19 cellular contexts compared by ENCODE assay signal in the genomic region with DNA sequence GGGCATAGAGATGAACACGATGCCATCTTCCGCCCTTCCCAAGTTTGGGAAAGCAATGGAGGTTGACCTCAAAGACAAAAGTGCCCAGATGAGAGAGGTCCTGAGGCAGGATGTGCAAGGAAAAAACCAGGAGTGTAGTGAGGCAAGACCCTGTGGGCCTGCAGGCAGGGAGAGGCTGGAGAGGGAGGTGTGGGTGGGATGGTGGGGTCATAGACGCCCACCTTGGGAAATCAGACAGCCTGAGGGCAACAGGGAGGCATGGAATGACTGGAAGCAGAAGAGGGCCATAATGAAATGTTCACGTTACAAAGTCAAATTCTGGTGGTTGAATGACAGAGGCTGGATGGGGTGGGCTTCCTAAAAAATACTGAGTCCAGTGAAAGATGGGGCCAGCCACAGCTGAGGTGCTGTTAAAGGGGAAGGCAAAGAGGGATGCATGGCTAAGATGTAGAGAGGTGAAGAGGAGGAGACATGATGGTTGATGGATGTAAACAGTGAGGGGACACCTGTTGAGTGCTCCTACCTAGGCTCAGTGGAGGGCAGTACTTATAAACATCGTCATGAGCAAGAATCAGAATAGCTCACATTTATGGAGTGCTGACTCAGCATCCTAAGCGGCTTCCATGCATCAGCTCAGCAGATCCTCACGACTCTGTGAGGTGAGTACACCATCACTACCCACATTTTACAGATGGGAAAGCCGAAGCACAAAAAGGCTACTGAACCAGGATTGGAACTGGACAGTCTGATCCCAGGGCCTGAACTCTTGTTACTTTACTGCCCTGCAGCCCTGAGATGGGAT. TPM values are rescaled to one million over a fixed set of nuclear protein-coding genes. Genes with fewer than 3 reads are reported as not detected.
DNase-seq lines count a peak whose midpoint lies in the region; ATAC-seq, FAIRE-seq and TF ChIP-seq lines count a peak whose summit lies in the region.
"Had no signal": no experiment of that assay in that cellular context is flagged by ENCODE, and none has a peak within 500 bp of the region (broad histone marks: within the 10 kb centered on the region; RNA-seq: fewer than 3 reads in every experiment).

No MANE protein-coding gene starts in this region.

- TF ChIP-seq CTCF in HEK293 (tag by site-specific recombination; IDR thresholded peaks at IDR 0.05) (no peak), bronchial epithelial cell (IDR thresholded peaks at IDR 0.05; ENCODE audit: insufficient read depth, low read length, severe bottlenecking) (no peak), neural progenitor cell (IDR thresholded peaks at IDR 0.05) (no peak), body of pancreas (IDR thresholded peaks at IDR 0.05) (no peak)

- no peaks in the 10 kb centered on the region for H3K9me3 Mint-ChIP-seq in activated naive CD4-positive, alpha-beta T cell treated with anti-CD3 and anti-CD28 coated beads, Interleukin-2, amount 50 U/mL, for 24 hours
- H3K9me3 Mint-ChIP-seq in neural progenitor cell: no peaks in the 10 kb centered on the region
- H3K9me3 Mint-ChIP-seq: H9 had no signal

- H3K27ac ChIP-seq in HEK293 (ENCODE audit: extremely low read depth, low read depth, low read length): no peak overlapping the region
- H3K27ac ChIP-seq in neural progenitor cell: no peak overlapping the region
- H3K27ac ChIP-seq in body of pancreas: no peak overlapping the region
- H3K27ac ChIP-seq: 22Rv1 had no signal

- FAIRE-seq in bronchial epithelial cell (lab: Jason Lieb, UNC): peak; percentile 47
- FAIRE-seq: G401.6, GM12892 had no signal

- H3K9ac ChIP-seq in neural progenitor cell: no peak overlapping the region

- 66 to 71% methylated on average over 8 of the region's 8 CpGs for WGBS in body of pancreas, 2 donors

- H3K9me3 ChIP-seq in HEK293 (ENCODE audit: control insufficient read depth, insufficient read depth, low read depth, low read length) (no peaks in the 10 kb centered on the region), neural progenitor cell (ENCODE audit: low read depth) (no peaks in the 10 kb centered on the region), body of pancreas (no peaks in the 10 kb centered on the region)
- H3K9me3 ChIP-seq: Caco-2 had no signal

- H3K4me1 ChIP-seq in HEK293 (ENCODE audit: control insufficient read depth, insufficient read depth, low read length): no peaks in the 10 kb centered on the region
- peaks cover 15% of the 10 kb centered on the region for H3K4me1 ChIP-seq in neural progenitor cell
- no peaks in the 10 kb centered on the region for H3K4me1 ChIP-seq in body of pancreas
- H3K4me1 ChIP-seq: Caco-2 had no signal

- H3K79me2 ChIP-seq in neural progenitor cell (ENCODE audit: low read depth): no peaks in the 10 kb centered on the region

- H3K4me3 ChIP-seq in HEK293 (ENCODE audit: low read depth, low read length) (no peak overlapping the region), bronchial epithelial cell (ENCODE audit: low read depth, low read length) (no peak overlapping the region), neural progenitor cell (no peak overlapping the region), body of pancreas (no peak overlapping the region)

- no peak overlapping the region for H3K4me2 ChIP-seq in neural progenitor cell

- H3K36me3 ChIP-seq in HEK293 (ENCODE audit: control insufficient read depth in 2 of 2, insufficient read depth in 1 of 2, low read length in 2 of 2): no peaks in the 10 kb centered on the region
- no peaks in the 10 kb centered on the region for H3K36me3 ChIP-seq in bronchial epithelial cell (ENCODE audit: control insufficient read depth, insufficient read depth, low read length)
- H3K36me3 ChIP-seq in neural progenitor cell: no peaks in the 10 kb centered on the region
- H3K36me3 ChIP-seq in body of pancreas (replicated peaks in 1 of 2; ENCODE audit: insufficient read depth in 1 of 2, low read depth in 2 of 2): no peaks in the 10 kb centered on the region

- H4K20me1 ChIP-seq in neural progenitor cell (ENCODE audit: low read depth): no peaks in the 10 kb centered on the region

- no peak for ATAC-seq in HG03432 (IDR thresholded peaks at IDR 0.05; ENCODE audit: unreplicated experiment)
- ATAC-seq in HG03175 (IDR thresholded peaks at IDR 0.05; ENCODE audit: unreplicated experiment): no peak
- ATAC-seq in body of pancreas: no peak
- ATAC-seq: HCT116 had no signal

- no peak overlapping the region for H3K4me3 Mint-ChIP-seq in activated naive CD4-positive, alpha-beta T cell treated with anti-CD3 and anti-CD28 coated beads, Interleukin-2, amount 50 U/mL, for 24 hours
- no peak overlapping the region for H3K4me3 Mint-ChIP-seq in neural progenitor cell
- H3K4me3 Mint-ChIP-seq: CD4-positive, alpha-beta memory T cell; H9; HFFc6 had no signal

- H3K27ac Mint-ChIP-seq in activated naive CD4-positive, alpha-beta T cell treated with anti-CD3 and anti-CD28 coated beads, Interleukin-2, amount 50 U/mL, for 24 hours: peak overlapping the region; percentile 52
- peak overlapping the region; percentile 36 for H3K27ac Mint-ChIP-seq in neural progenitor cell
- H3K27ac Mint-ChIP-seq: H9, HFFc6 had no signal

- intact Hi-C loops in body of pancreas (cut with DNase I): no loop called here

- H3K4me1 Mint-ChIP-seq in activated naive CD4-positive, alpha-beta T cell treated with anti-CD3 and anti-CD28 coated beads, Interleukin-2, amount 50 U/mL, for 24 hours: no peaks in the 10 kb centered on the region
- peaks cover 4% of the 10 kb centered on the region for H3K4me1 Mint-ChIP-seq in neural progenitor cell
- H3K4me1 Mint-ChIP-seq: CD4-positive, alpha-beta memory T cell; H9 had no signal

- no peaks in the 10 kb centered on the region for H3K27me3 ChIP-seq in bronchial epithelial cell (ENCODE audit: control insufficient read depth, insufficient read depth, low read length)
- no peaks in the 10 kb centered on the region for H3K27me3 ChIP-seq in neural progenitor cell
- H3K27me3 ChIP-seq in body of pancreas: no peaks in the 10 kb centered on the region

- no peaks in the 10 kb centered on the region for H3K36me3 Mint-ChIP-seq in activated naive CD4-positive, alpha-beta T cell treated with anti-CD3 and anti-CD28 coated beads, Interleukin-2, amount 50 U/mL, for 24 hours
- H3K36me3 Mint-ChIP-seq in neural progenitor cell: no peaks in the 10 kb centered on the region
- H3K36me3 Mint-ChIP-seq: CD4-positive, alpha-beta memory T cell had no signal

- CTCF ChIA-PET in HEK293 (lab: Yijun Ruan, JAX): interaction anchor here (1.5 kb wide), 1 partner anchor 342 kb away, joined by 3 read pairs; no protein-coding TSS in a partner anchor

- POLR2A ChIA-PET in HEK293 (lab: Yijun Ruan, JAX): interaction anchor here (0.7 kb wide), 1 partner anchor 438 kb away, joined by 7 read pairs; no protein-coding TSS in a partner anchor

- no peak for DNase-seq in activated naive CD4-positive, alpha-beta T cell treated with anti-CD3 and anti-CD28 coated beads, Interleukin-2, amount 50 U/mL, for 16 hours
- DNase-seq in bronchial epithelial cell (ENCODE audit: low read depth) (no peak), neural progenitor cell (ENCODE audit: low spot score) (no peak), body of pancreas (no peak)
- DNase-seq: Caco-2; CD4-positive, alpha-beta memory T cell; DMS153; DND-41; H9; HFFc6 had no signal

- H3F3A ChIP-seq in neural progenitor cell (ENCODE audit: low read depth): no peaks in the 10 kb centered on the region

- H2AFZ ChIP-seq in neural progenitor cell (replicated peaks): no peak overlapping the region

- TF ChIP-seq POLR2A in body of pancreas (IDR thresholded peaks at IDR 0.05): no peak

- peaks cover 5% of the 10 kb centered on the region for H3K27me3 Mint-ChIP-seq in activated naive CD4-positive, alpha-beta T cell treated with anti-CD3 and anti-CD28 coated beads, Interleukin-2, amount 50 U/mL, for 24 hours
- peaks cover 9% of the 10 kb centered on the region for H3K27me3 Mint-ChIP-seq in neural progenitor cell (ENCODE audit: insufficient read depth, low read depth)

TF ChIP-seq in HEK293, 187 proteins besides CTCF, POLR2A, EP300 and RAD21:
- peak; percentile 84 for TF ChIP-seq SCRT1 (tag by site-specific recombination; IDR thresholded peaks at IDR 0.05; ENCODE audit: borderline replicate concordance)
- no peak for TF ChIP-seq ZNF555 (tag by site-specific recombination; conservative IDR thresholded peaks at IDR 0.05)
- no peak for TF ChIP-seq ZNF324 (tag by site-specific recombination; IDR thresholded peaks at IDR 0.05)
- no peak for TF ChIP-seq HIC1 (tag by site-specific recombination; IDR thresholded peaks at IDR 0.05)
- peak; percentile 68 for TF ChIP-seq EGR2 (tag by site-specific recombination; IDR thresholded peaks at IDR 0.05; ENCODE audit: low read depth)
- TF ChIP-seq, protein P1, sequence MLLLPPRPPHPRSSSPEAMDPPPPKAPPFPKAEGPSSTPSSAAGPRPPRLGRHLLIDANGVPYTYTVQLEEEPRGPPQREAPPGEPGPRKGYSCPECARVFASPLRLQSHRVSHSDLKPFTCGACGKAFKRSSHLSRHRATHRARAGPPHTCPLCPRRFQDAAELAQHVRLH (tag by site-specific recombination; IDR thresholded peaks at IDR 0.05): no peak
- no peak for TF ChIP-seq ZNF366 (tag by site-specific recombination; conservative IDR thresholded peaks at IDR 0.05)
- no peak for TF ChIP-seq ZXDB (tag by site-specific recombination; IDR thresholded peaks at IDR 0.05)
- TF ChIP-seq SP7 (tag by site-specific recombination; IDR thresholded peaks at IDR 0.05): no peak
- TF ChIP-seq ZFHX2 (tag by site-specific recombination; conservative IDR thresholded peaks at IDR 0.05): peak; percentile 77
- TF ChIP-seq SCRT2 (tag by site-specific recombination; IDR thresholded peaks at IDR 0.05): peak; percentile 88
TF ChIP-seq in HEK293: peak in this region for 4.

RNA-seq across cellular contexts. Expression of gene GRIK3, which starts 42.0 kb away (rescaled TPM):
- total RNA-seq in bronchial epithelial cell (under 0.01 TPM in 1 of 2 replicates, not detected in the other), neural progenitor cell (ENCODE audit: low replicate concordance) (1.7 and 3.0 TPM in 2 replicates), body of pancreas (under 1 TPM; under 0.01 to 0.99 TPM)
- total RNA-seq: Caco-2; CD4-positive, alpha-beta memory T cell; H4; HFFc6 had no signal
